ENCODE assay signal across 8 cellular contexts in the genomic region with DNA sequence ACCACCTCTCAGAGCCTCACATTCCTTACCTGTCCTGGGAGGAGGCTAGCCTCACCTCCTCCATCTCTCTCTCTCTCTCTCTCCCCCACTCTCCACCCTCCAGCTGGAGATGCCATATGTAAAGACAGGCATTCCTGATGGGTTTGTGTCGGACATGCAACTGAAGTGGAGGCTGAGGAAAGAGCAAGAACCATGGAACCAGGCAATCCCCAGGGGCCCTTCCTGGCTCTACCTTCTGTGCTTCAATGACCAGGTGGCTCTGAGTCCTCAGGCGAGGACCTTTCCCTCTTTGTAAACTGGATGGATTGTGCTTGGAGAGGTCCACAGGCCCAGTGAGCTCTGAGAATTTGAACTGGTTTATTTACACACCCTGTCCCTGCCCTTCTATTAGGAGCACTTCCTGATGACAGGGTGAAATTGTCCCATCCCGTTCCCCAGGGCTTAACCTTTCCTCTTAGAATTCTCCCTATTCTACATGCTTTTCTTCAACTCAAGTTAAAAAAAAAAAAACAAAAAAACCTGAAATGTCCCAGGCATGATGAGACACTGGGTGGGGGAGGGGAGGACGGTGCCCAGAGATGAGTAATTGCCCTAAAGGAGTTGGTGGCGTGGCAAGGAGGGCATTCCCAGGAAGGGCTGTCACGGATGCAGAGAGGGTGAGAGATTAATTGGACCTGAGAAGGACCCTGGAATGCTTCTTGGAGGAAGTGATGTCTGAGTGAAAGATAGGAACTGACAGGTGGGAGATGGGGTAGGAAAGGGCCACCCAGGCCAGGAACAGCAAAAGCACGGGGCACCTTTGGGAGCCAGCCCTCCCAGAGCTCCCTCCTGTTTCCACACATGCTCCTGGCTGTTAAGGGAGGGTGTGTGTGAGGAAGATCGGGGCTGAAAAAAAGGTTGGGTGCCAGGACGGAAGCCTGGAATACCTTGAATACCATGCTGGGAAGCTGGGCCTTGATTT. TPM values are rescaled to one million over a fixed set of nuclear protein-coding genes. Genes with fewer than 3 reads are reported as not detected.
DNase-seq lines count a peak whose midpoint lies in the region; ATAC-seq, FAIRE-seq and TF ChIP-seq lines count a peak whose summit lies in the region.

No MANE protein-coding gene starts in this region.

- TF ChIP-seq POLR2A in HepG2 (IDR thresholded peaks at IDR 0.05; ENCODE audit: insufficient read depth in 1 of 2, low read depth in 2 of 2, low read length in 2 of 2) (no peak), right lobe of liver (IDR thresholded peaks at IDR 0.05) (no peak)

- H3K4me1 ChIP-seq in HepG2 (ENCODE audit: insufficient read depth, low read length) (peaks cover 56% of the 10 kb centered on the region), right lobe of liver (no peaks in the 10 kb centered on the region), ascending aorta (peaks cover 40 to 67% of the 10 kb centered on the region in 2 donors)

- intact Hi-C loops in HepG2 (cut with micrococcal nuclease; ENCODE audit: unreplicated experiment) (no loop called here), right lobe of liver (cut with DNase I) (no loop called here), ascending aorta (cut with DNase I) (loop anchor here (5.0 kb wide), 3 partner anchors 48 to 123 kb away; partner anchors contain the start of gene WASF2), head of caudate nucleus (cut with DNase I) (no loop called here), posterior cingulate gyrus (cut with DNase I) (no loop called here)

- POLR2A ChIA-PET in HepG2 (lab: Yijun Ruan, JAX): no interaction called here

- H3K4me3 ChIP-seq in HepG2 (replicated peaks in 1 of 3; ENCODE audit: insufficient read depth in 1 of 3, low read depth in 2 of 3, low read length in 3 of 3): no peak overlapping the region
- no peak overlapping the region for H3K4me3 ChIP-seq in right lobe of liver
- no peak overlapping the region for H3K4me3 ChIP-seq in ascending aorta

- no peak overlapping the region for H3K4me2 ChIP-seq in HepG2 (ENCODE audit: low read depth, low read length)

- H3K79me2 ChIP-seq in HepG2 (ENCODE audit: insufficient read depth, low read length): peaks cover 8% of the 10 kb centered on the region

- in situ Hi-C loops in HepG2 (cut with HindIII; ENCODE audit: extremely low pct_ligation_motif_present, low pct_unique_long_range_greater_than_20kb): no loop called here

- no peaks in the 10 kb centered on the region for H3K9me3 ChIP-seq in HepG2 (ENCODE audit: low read length)
- H3K9me3 ChIP-seq in right lobe of liver: no peaks in the 10 kb centered on the region
- no peaks in the 10 kb centered on the region for H3K9me3 ChIP-seq in ascending aorta

- TF ChIP-seq RAD21 in HepG2 (CRISPR knock-in tag; IDR thresholded peaks at IDR 0.05): no peak

- no TSS peak for BruUV-seq in HepG2 (replicated peaks; lab: Mats Ljungman, UMichigan)

- CTCF ChIA-PET in HepG2 (lab: Yijun Ruan, JAX; ENCODE audit: low intra/inter-chr PET ratio, low total read pairs): no interaction called here

- no peaks in the 10 kb centered on the region for H4K20me1 ChIP-seq in HepG2 (ENCODE audit: insufficient read depth, low read length)

- H3K27ac ChIP-seq in HepG2 (ENCODE audit: extremely low read length, insufficient read depth, low read length) (peak overlapping the region; percentile 16), right lobe of liver (no peak overlapping the region), ascending aorta (peak overlapping the region; percentile 43 to 91)

- ATAC-seq in HepG2: no peak
- ATAC-seq in right lobe of liver: no peak

- TF ChIP-seq CTCF in HepG2 (CRISPR knock-in tag; IDR thresholded peaks at IDR 0.05): no peak
- no peak for TF ChIP-seq CTCF in right lobe of liver (IDR thresholded peaks at IDR 0.05)
- no peak for TF ChIP-seq CTCF in ascending aorta (IDR thresholded peaks at IDR 0.05)

- no peaks in the 10 kb centered on the region for H3K27me3 ChIP-seq in HepG2 (ENCODE audit: control insufficient read depth in 1 of 2, insufficient read depth in 2 of 2, low read length in 2 of 2)
- H3K27me3 ChIP-seq in right lobe of liver: no peaks in the 10 kb centered on the region
- H3K27me3 ChIP-seq in ascending aorta: no peaks in the 10 kb centered on the region

- no peak overlapping the region for H3K9ac ChIP-seq in HepG2 (ENCODE audit: insufficient read depth, low read depth, low read length)

- DNase-seq in HepG2 (ENCODE audit: low spot score) (no peak), right lobe of liver (no peak), ascending aorta (ENCODE audit: low spot score in 2 of 2) (peak in 1 of 2 donors; percentile 89), kidney tubule cell (ENCODE audit: low spot score) (peak; percentile 98), mesenteric fat pad (ENCODE audit: low spot score) (no peak), head of caudate nucleus (no peak), posterior cingulate gyrus (no peak)
- no peak for DNase-seq in effector CD4-positive, alpha-beta T cell

- no peak for TF ChIP-seq EP300 in HepG2 (IDR thresholded peaks at IDR 0.05; ENCODE audit: low read depth in 2 of 2, low read length in 2 of 2)
- no peak for TF ChIP-seq EP300 in HepG2 (CRISPR knock-in tag; IDR thresholded peaks at IDR 0.05; ENCODE audit: borderline replicate concordance)

- no peak for FAIRE-seq in HepG2 (lab: Jason Lieb, UNC)

- H2AFZ ChIP-seq in HepG2 (ENCODE audit: low read length): no peak overlapping the region

- H3K36me3 ChIP-seq in HepG2 (replicated peaks in 1 of 2; ENCODE audit: control insufficient read depth in 1 of 2, insufficient read depth in 2 of 2, low read length in 2 of 2): no peaks in the 10 kb centered on the region; a peak in 2 of 5 replicates
- no peaks in the 10 kb centered on the region for H3K36me3 ChIP-seq in right lobe of liver
- peaks cover under 1 to 10% of the 10 kb centered on the region in 2 donors for H3K36me3 ChIP-seq in ascending aorta

- WGBS in HepG2 (ENCODE audit: low lambda C conversion rate): 83% methylated on average over 9 of the region's 9 CpGs
- WGBS in right lobe of liver (ENCODE audit: insufficient coverage, low coverage, low lambda C conversion rate, missing lambda C conversion rate): 74% methylated on average over 7 of the region's 9 CpGs

TF ChIP-seq in HepG2, 621 proteins besides CTCF, POLR2A, EP300 and RAD21 (continues in another document):
- TF ChIP-seq FOXA3 (CRISPR knock-in tag; IDR thresholded peaks at IDR 0.05) (peak; percentile 16; the same call in 1 of the 2 replicates), ZNF782 (CRISPR knock-in tag; IDR thresholded peaks at IDR 0.05; ENCODE audit: borderline replicate concordance) (no peak), ELF3 (CRISPR knock-in tag; IDR thresholded peaks at IDR 0.05) (peak; percentile 58), THYN1 (CRISPR knock-in tag; IDR thresholded peaks at IDR 0.05; ENCODE audit: borderline replicate concordance, low read depth) (no peak)
- TF ChIP-seq, protein P1, sequence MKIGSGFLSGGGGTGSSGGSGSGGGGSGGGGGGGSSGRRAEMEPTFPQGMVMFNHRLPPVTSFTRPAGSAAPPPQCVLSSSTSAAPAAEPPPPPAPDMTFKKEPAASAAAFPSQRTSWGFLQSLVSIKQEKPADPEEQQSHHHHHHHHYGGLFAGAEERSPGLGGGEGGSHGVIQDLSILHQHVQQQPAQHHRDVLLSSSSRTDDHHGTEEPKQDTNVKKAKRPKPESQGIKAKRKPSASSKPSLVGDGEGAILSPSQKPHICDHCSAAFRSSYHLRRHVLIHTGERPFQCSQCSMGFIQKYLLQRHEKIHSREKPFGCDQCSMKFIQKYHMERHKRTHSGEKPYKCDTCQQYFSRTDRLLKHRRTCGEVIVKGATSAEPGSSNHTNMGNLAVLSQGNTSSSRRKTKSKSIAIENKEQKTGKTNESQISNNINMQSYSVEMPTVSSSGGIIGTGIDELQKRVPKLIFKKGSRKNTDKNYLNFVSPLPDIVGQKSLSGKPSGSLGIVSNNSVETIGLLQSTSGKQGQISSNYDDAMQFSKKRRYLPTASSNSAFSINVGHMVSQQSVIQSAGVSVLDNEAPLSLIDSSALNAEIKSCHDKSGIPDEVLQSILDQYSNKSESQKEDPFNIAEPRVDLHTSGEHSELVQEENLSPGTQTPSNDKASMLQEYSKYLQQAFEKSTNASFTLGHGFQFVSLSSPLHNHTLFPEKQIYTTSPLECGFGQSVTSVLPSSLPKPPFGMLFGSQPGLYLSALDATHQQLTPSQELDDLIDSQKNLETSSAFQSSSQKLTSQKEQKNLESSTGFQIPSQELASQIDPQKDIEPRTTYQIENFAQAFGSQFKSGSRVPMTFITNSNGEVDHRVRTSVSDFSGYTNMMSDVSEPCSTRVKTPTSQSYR (CRISPR knock-in tag; IDR thresholded peaks at IDR 0.05; ENCODE audit: borderline replicate concordance): peak; percentile 60; the same call in 1 of the 2 replicates

RNA-seq across cellular contexts. Expression of gene WASF2, which starts 50.2 kb away (rescaled TPM):
- 10.4 and 16.9 TPM in 2 replicates for total RNA-seq in HepG2 (2016; rRNA removed; fragmentation: Illumina TruSeq; extraction: Trizol)
- total RNA-seq in HepG2 (2016; cell fraction: cytosol; rRNA removed; fragmentation: Illumina TruSeq; extraction: Trizol; ENCODE audit: low read depth): 3.7 and 4.4 TPM in 2 replicates
- total RNA-seq in HepG2 (2016; cell fraction: insoluble cytoplasmic fraction; rRNA removed; fragmentation: Illumina TruSeq; extraction: Trizol): 10.6 and 15.8 TPM in 2 replicates
- total RNA-seq in HepG2 (2016; cell fraction: membrane; rRNA removed; fragmentation: Illumina TruSeq; extraction: Trizol): 17.2 and 17.7 TPM in 2 replicates
- total RNA-seq in HepG2 (2016; cell fraction: nucleus; rRNA removed; fragmentation: Illumina TruSeq; extraction: Trizol): 13.0 and 13.9 TPM in 2 replicates
- polyA plus RNA-seq in HepG2 (2011; rRNA removed): 26.4 and 27.7 TPM in 2 replicates
- 16.3 and 16.7 TPM in 2 replicates for polyA plus RNA-seq in HepG2 (2011; cell fraction: cytosol; rRNA removed)
- 25.0 and 25.9 TPM in 2 replicates for polyA plus RNA-seq in HepG2 (2011; cell fraction: nucleus; rRNA removed)
- polyA plus RNA-seq in HepG2 (2012): 29.4 and 35.1 TPM in 2 replicates
- 2.7 and 3.1 TPM in 2 replicates for polyA plus RNA-seq in HepG2 (2016; cell fraction: cytosol; fragmentation: Illumina TruSeq; extraction: Trizol; ENCODE audit: low read depth)
- polyA plus RNA-seq in HepG2 (2016; cell fraction: insoluble cytoplasmic fraction; fragmentation: Illumina TruSeq; extraction: Trizol; ENCODE audit: low read depth): 21.4 and 26.0 TPM in 2 replicates
- polyA plus RNA-seq in HepG2 (2016; cell fraction: membrane; fragmentation: Illumina TruSeq; extraction: Trizol; ENCODE audit: low read depth): 12.8 and 13.7 TPM in 2 replicates
- polyA plus RNA-seq in HepG2 (2016; cell fraction: nucleus; fragmentation: Illumina TruSeq; extraction: Trizol; ENCODE audit: insufficient read depth, low read depth): 23.0 and 25.5 TPM in 2 replicates
- polyA minus RNA-seq in HepG2 (2011; rRNA and poly(A)+ RNA removed; ENCODE audit: low replicate concordance): 45.6 and 56.9 TPM in 2 replicates
- 22.2 and 26.7 TPM in 2 replicates for polyA minus RNA-seq in HepG2 (2011; cell fraction: cytosol; rRNA and poly(A)+ RNA removed)
- 22.0 and 23.7 TPM in 2 replicates for polyA minus RNA-seq in HepG2 (2011; cell fraction: nucleus; rRNA and poly(A)+ RNA removed)
- 10 to 100 TPM; 18.4 to 38.1 (median 26.5) TPM for total RNA-seq in right lobe of liver
- 70.4 TPM for total RNA-seq in ascending aorta
- total RNA-seq in mesenteric fat pad: 156 TPM

Comparison
In these comparisons a context has a peak if more than half of its experiments do, and no peak if none do; other contexts are left out.
1. H3K27ac ChIP-seq: peak in HepG2 (single experiment) and ascending aorta (2 of 2); none in right lobe of liver (0 of 3).